ENCODE assay signal across 7 cellular contexts in genomic region chr9:34123682-34124081, GRCh38. TPM values are rescaled to one million over a fixed set of nuclear protein-coding genes. Genes with fewer than 3 reads are reported as not detected.
A peak's percentile ranks its signal among the peaks of the same experiment; 100 is the strongest.
DNase-seq lines count a peak whose midpoint lies in the region; ATAC-seq and TF ChIP-seq lines count a peak whose summit lies in the region.

No MANE protein-coding gene starts in this region.

- 59% methylated on average over 6 of the region's 6 CpGs for WGBS in smooth muscle cell (ENCODE audit: low lambda C conversion rate)
- 63% methylated on average over 6 of the region's 6 CpGs for WGBS in prostate gland

- peak; percentile 46 for ATAC-seq in GM19328 (IDR thresholded peaks at IDR 0.05; ENCODE audit: unreplicated experiment)
- ATAC-seq in HG03135 (IDR thresholded peaks at IDR 0.05; ENCODE audit: unreplicated experiment), result no peak
- ATAC-seq in HG03571 (IDR thresholded peaks at IDR 0.05; ENCODE audit: unreplicated experiment), result no peak

- H3K4me2 ChIP-seq in smooth muscle cell, result peak overlapping the region; percentile 8

- no peak overlapping the region for H2AFZ ChIP-seq in smooth muscle cell (ENCODE audit: low read depth)

- no peak for TF ChIP-seq CTCF in smooth muscle cell (IDR thresholded peaks at IDR 0.05; ENCODE audit: borderline replicate concordance, insufficient read depth, poor library complexity, severe bottlenecking)
- TF ChIP-seq CTCF in prostate gland (IDR thresholded peaks at IDR 0.05), result no peak

- no peak for TF ChIP-seq POLR2A in prostate gland (IDR thresholded peaks at IDR 0.05)

- H3K9me3 ChIP-seq in smooth muscle cell (replicated peaks; ENCODE audit: low read depth) (no peaks in the 10 kb centered on the region), prostate gland (no peaks in the 10 kb centered on the region)

- no peak overlapping the region for H3K27ac ChIP-seq in smooth muscle cell (ENCODE audit: low read depth)
- no peak overlapping the region for H3K27ac ChIP-seq in prostate gland

- H3F3A ChIP-seq in smooth muscle cell (ENCODE audit: low read depth), result peaks cover 4% of the 10 kb centered on the region

- H3K4me1 ChIP-seq in smooth muscle cell (ENCODE audit: low read depth), result peaks cover 18% of the 10 kb centered on the region
- peaks cover 9% of the 10 kb centered on the region for H3K4me1 ChIP-seq in prostate gland (replicated peaks)

- H3K4me3 ChIP-seq in smooth muscle cell, result no peak overlapping the region
- no peak overlapping the region for H3K4me3 ChIP-seq in prostate gland

- H3K79me2 ChIP-seq in smooth muscle cell (ENCODE audit: low read depth), result peaks cover 65% of the 10 kb centered on the region

- intact Hi-C loops in prostate gland (cut with DNase I), result no loop called here

- H3K36me3 ChIP-seq in smooth muscle cell (ENCODE audit: low read depth), result peaks cover 14% of the 10 kb centered on the region
- H3K36me3 ChIP-seq in prostate gland, result no peaks in the 10 kb centered on the region

- no peak overlapping the region for H3K9ac ChIP-seq in smooth muscle cell (ENCODE audit: low read depth)

- H4K20me1 ChIP-seq in smooth muscle cell (ENCODE audit: low read depth), result peaks cover 41% of the 10 kb centered on the region

- DNase-seq in Kasumi-1 (lab: John Stamatoyannopoulos, UW) (peak; percentile 99), astrocyte of the hippocampus (ENCODE audit: low read depth, low spot score) (peak; percentile 7), smooth muscle cell (lab: John Stamatoyannopoulos, UW; ENCODE audit: unreplicated experiment) (no peak), prostate gland (ENCODE audit: low spot score) (no peak)

- H3K27me3 ChIP-seq in smooth muscle cell (ENCODE audit: low read depth) (no peaks in the 10 kb centered on the region), prostate gland (replicated peaks; ENCODE audit: insufficient read depth) (no peaks in the 10 kb centered on the region)

RNA-seq across cellular contexts. Expression of gene DCAF12, which starts 2.8 kb away (rescaled TPM):
- total RNA-seq in smooth muscle cell (23.4 and 26.5 TPM in 2 replicates), prostate gland (100 to 1,000 TPM in 1 of 2 donors, 10 to 100 TPM in 1; 30.6 to 100 TPM)
- polyA plus RNA-seq in smooth muscle cell, result 16.1 and 20.3 TPM in 2 replicates

RNA-seq across cellular contexts. Expression of gene UBAP1, which starts 55.2 kb away (rescaled TPM):
- total RNA-seq in smooth muscle cell (36.6 and 45.0 TPM in 2 replicates), prostate gland (10 to 100 TPM; 38.3 to 72.2 TPM)
- 49.9 and 55.0 TPM in 2 replicates for polyA plus RNA-seq in smooth muscle cell

Comparison
In these comparisons a context has a peak if more than half of its experiments do, and no peak if none do; other contexts are left out.
1. DNase-seq: peak in Kasumi-1 (2 of 2) and astrocyte of the hippocampus (single experiment); none in smooth muscle cell (single experiment) and prostate gland (single experiment).